Comparison of ENCODE assay signal across 14 cellular contexts in the genomic region with DNA sequence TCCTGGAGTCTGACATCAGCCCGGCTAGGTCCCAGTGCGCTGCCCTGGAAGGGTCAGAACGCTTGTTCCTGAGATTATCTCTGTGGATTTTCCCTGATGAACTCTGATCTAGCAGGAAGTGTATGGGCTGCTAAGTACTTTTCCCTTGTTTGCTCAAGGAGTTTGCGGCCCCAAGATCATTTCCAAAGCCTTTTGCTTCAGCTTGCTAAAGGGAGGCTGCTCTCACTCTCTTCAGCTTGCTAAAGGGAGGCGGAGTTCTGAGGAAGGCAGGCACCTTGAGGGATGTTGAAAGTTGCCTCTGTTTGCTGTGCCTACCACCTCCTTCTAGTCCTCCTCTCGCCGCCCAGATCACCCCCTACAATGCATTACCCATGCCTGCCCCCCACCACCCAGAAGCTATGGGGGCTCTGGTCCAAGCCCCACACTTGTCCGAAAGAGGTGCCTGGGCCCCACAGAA. TPM values are rescaled to one million over a fixed set of nuclear protein-coding genes. Genes with fewer than 3 reads are reported as not detected.
"Had no signal": no experiment of that assay in that cellular context is flagged by ENCODE, and none has a peak within 500 bp of the region (broad histone marks: within the 10 kb centered on the region; RNA-seq: fewer than 3 reads in every experiment).

No MANE protein-coding gene starts in this region.

RNA-seq across cellular contexts. Expression of gene NPY4R2, which starts 18.3 kb away (rescaled TPM):
- total RNA-seq: activated B cell treated with CpG ODN at 0.5 μM for 24 hours; activated CD4-positive, alpha-beta memory T cell treated with anti-CD3 and anti-CD28 coated beads for 36 hours; activated naive CD4-positive, alpha-beta T cell treated with anti-CD3 and anti-CD28 coated beads for 36 hours; activated naive CD4-positive, alpha-beta T cell treated with anti-CD3 and anti-CD28 coated beads, Interleukin-2, amount 50 U/mL, for 72 hours; activated T-cell treated with anti-CD3 and anti-CD28 coated beads, Interleukin-2, amount 50 U/mL, for 4 hours; activated T-helper 1 cell treated with anti-CD3 and anti-CD28 coated beads, Interleukin-12 subunit alpha, Interleukin-12 subunit beta, Interleukin-2, Interleukin-4 antibody, amounts not matched to agents 30 ng/mL and 10 ng/mL and 1 ng/mL, durations not matched to agents 14 hours and 24 hours and 36 hours; astrocyte; body of pancreas; LHCN-M2; NCI-H460; SK-MEL-5; T-cell; T-helper 17 cell had no signal
- polyA plus RNA-seq: adrenal gland had no signal
